Comparison of ENCODE assay signal across 1 cellular context in genomic region chr5:72565519-72566289, GRCh38.
TF ChIP-seq lines count a peak whose summit lies in the region.

No MANE protein-coding gene starts in this region.

TF ChIP-seq in K562, 482 proteins besides CTCF, POLR2A, EP300 and RAD21 (continued from another document and continues in another):
- TF ChIP-seq CHD7 (IDR thresholded peaks at IDR 0.05; ENCODE audit: low read depth, low read length): no peak
- no peak for TF ChIP-seq BRF1 (IDR thresholded peaks at IDR 0.05; ENCODE audit: borderline replicate concordance, extremely low read depth, insufficient read length)
- 0 out of 2 replicates have a peak, but pooled peaks have one; percentile 45 for TF ChIP-seq SMARCA4 (IDR thresholded peaks at IDR 0.05)
- 0 out of 2 replicates have a peak, but pooled peaks have one; percentile 10 for TF ChIP-seq NFATC3 (IDR thresholded peaks at IDR 0.05)
- TF ChIP-seq MAFG (tag; conservative IDR thresholded peaks at IDR 0.05): peak; percentile 95
- TF ChIP-seq EGR1 (conservative IDR thresholded peaks at IDR 0.05): 0 out of 2 replicates have a peak, but pooled peaks have one; percentile 25
- no peak for TF ChIP-seq NFIC (IDR thresholded peaks at IDR 0.05)
- peak; percentile 99 for TF ChIP-seq ZNF316 (IDR thresholded peaks at IDR 0.05)
- no peak for TF ChIP-seq RHOXF2B (CRISPR knock-in tag; conservative IDR thresholded peaks at IDR 0.05)
- peak; percentile 97 for TF ChIP-seq MAFK (IDR thresholded peaks at IDR 0.05; ENCODE audit: low read length)
- TF ChIP-seq NR4A1 (CRISPR knock-in tag; IDR thresholded peaks at IDR 0.05): no peak
- no peak for TF ChIP-seq NR4A1 (tag; IDR thresholded peaks at IDR 0.05)
- no peak for TF ChIP-seq ZC3H11A (IDR thresholded peaks at IDR 0.05; ENCODE audit: low read depth, low read length)
- no peak for TF ChIP-seq NFIX (CRISPR knock-in tag; IDR thresholded peaks at IDR 0.05; ENCODE audit: low read depth)
- TF ChIP-seq CREBBP (IDR thresholded peaks at IDR 0.05; ENCODE audit: low read depth, low read length): no peak
- peak; percentile 98 for TF ChIP-seq MAFF (IDR thresholded peaks at IDR 0.05; ENCODE audit: low read length)
- TF ChIP-seq, protein P1, sequence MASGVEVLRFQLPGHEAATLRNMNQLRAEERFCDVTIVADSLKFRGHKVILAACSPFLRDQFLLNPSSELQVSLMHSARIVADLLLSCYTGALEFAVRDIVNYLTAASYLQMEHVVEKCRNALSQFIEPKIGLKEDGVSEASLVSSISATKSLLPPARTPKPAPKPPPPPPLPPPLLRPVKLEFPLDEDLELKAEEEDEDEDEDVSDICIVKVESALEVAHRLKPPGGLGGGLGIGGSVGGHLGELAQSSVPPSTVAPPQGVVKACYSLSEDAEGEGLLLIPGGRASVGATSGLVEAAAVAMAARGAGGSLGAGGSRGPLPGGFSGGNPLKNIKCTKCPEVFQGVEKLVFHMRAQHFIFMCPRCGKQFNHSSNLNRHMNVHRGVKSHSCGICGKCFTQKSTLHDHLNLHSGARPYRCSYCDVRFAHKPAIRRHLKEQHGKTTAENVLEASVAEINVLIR (CRISPR knock-in tag; IDR thresholded peaks at IDR 0.05): no peak
- TF ChIP-seq FOSL1 (tag; conservative IDR thresholded peaks at IDR 0.05): peak; percentile 61; the same call in 1 of the 2 replicates
- no peak for TF ChIP-seq POLR2B (IDR thresholded peaks at IDR 0.05; ENCODE audit: low read depth, partially characterized antibody)
- TF ChIP-seq ZNF121 (CRISPR knock-in tag; conservative IDR thresholded peaks at IDR 0.05): no peak
- TF ChIP-seq HNRNPH1 (optimal IDR thresholded peaks at IDR 0.05; ENCODE audit: low read depth, low read length): no peak
- no peak for TF ChIP-seq U2AF1 (optimal IDR thresholded peaks at IDR 0.05; ENCODE audit: low read depth, low read length)
- TF ChIP-seq ZBTB7A (IDR thresholded peaks at IDR 0.05; ENCODE audit: borderline replicate concordance, control insufficient read depth, low read depth, low read length): no peak; the same call in 1 of the 2 replicates
- no peak for TF ChIP-seq MCM5 (IDR thresholded peaks at IDR 0.05; ENCODE audit: low read depth)
- no peak for TF ChIP-seq GATAD2B (IDR thresholded peaks at IDR 0.05; ENCODE audit: borderline replicate concordance)
- TF ChIP-seq TAF9B (IDR thresholded peaks at IDR 0.05; ENCODE audit: partially characterized antibody): no peak
- TF ChIP-seq CXXC5 (CRISPR knock-in tag; IDR thresholded peaks at IDR 0.05): peak; percentile 43
- no peak for TF ChIP-seq SOX6 (IDR thresholded peaks at IDR 0.05)
- no peak for TF ChIP-seq ZNF407 (IDR thresholded peaks at IDR 0.05; ENCODE audit: low read depth)
- TF ChIP-seq, protein P2, sequence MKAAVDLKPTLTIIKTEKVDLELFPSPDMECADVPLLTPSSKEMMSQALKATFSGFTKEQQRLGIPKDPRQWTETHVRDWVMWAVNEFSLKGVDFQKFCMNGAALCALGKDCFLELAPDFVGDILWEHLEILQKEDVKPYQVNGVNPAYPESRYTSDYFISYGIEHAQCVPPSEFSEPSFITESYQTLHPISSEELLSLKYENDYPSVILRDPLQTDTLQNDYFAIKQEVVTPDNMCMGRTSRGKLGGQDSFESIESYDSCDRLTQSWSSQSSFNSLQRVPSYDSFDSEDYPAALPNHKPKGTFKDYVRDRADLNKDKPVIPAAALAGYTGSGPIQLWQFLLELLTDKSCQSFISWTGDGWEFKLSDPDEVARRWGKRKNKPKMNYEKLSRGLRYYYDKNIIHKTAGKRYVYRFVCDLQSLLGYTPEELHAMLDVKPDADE (conservative IDR thresholded peaks at IDR 0.05; ENCODE audit: control insufficient read depth, low read depth, low read length): no peak
- no peak for TF ChIP-seq EZH2 (IDR thresholded peaks at IDR 0.05; ENCODE audit: borderline replicate concordance, low read depth, low read length)
- no peak for TF ChIP-seq HES1 (IDR thresholded peaks at IDR 0.05; ENCODE audit: low read depth)
- 0 out of 4 replicates have a peak, but pooled peaks of 1 of the 2 experiments have one; percentile 11 for TF ChIP-seq SRF (CRISPR knock-in tag; IDR thresholded peaks at IDR 0.05)
- no peak for TF ChIP-seq BRCA1 (IDR thresholded peaks at IDR 0.05)
- no peak for TF ChIP-seq BRCA1 (CRISPR knock-in tag; IDR thresholded peaks at IDR 0.05)
- no peak for TF ChIP-seq JUND (IDR thresholded peaks at IDR 0.05; ENCODE audit: borderline replicate concordance, low read depth, low read length)
- TF ChIP-seq JUND (tag; IDR thresholded peaks at IDR 0.05; ENCODE audit: borderline replicate concordance, low read depth, low read length): no peak; the same call in 2 of the 3 replicates
- TF ChIP-seq PTTG1 (tag; IDR thresholded peaks at IDR 0.05; ENCODE audit: low read depth): no peak
- TF ChIP-seq NR3C1 (CRISPR knock-in tag; IDR thresholded peaks at IDR 0.05): no peak
- TF ChIP-seq, protein P3, sequence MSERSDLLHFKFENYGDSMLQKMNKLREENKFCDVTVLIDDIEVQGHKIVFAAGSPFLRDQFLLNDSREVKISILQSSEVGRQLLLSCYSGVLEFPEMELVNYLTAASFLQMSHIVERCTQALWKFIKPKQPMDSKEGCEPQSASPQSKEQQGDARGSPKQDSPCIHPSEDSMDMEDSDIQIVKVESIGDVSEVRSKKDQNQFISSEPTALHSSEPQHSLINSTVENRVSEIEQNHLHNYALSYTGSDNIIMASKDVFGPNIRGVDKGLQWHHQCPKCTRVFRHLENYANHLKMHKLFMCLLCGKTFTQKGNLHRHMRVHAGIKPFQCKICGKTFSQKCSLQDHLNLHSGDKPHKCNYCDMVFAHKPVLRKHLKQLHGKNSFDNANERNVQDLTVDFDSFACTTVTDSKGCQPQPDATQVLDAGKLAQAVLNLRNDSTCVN (CRISPR knock-in tag; IDR thresholded peaks at IDR 0.05): no peak
- no peak for TF ChIP-seq KHSRP (IDR thresholded peaks at IDR 0.05)
- peak; percentile 32; the same call in 1 of the 2 replicates for TF ChIP-seq ARID1B (IDR thresholded peaks at IDR 0.05)
